In the genomic region with DNA sequence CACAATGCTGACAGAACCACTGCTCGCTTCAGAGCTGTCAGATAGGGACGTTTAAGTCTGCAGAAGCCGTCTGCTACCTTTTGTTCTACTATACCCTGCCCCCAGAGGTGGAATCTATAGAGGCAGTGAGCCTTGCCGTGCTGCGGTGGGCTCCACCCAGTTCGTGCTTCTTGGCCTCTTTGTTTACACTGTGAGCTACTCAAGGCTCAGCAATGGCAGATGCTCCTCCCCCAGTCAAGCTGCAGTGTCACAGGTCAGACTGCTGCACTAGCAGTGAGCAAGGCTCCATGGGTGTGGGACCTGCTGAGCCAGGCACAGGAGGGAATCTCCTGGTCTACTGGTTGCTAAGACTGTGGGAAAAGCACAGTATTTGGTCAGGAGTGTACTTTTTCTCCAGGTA, we compare ENCODE assay signal across 12 cellular contexts. TPM values are rescaled to one million over a fixed set of nuclear protein-coding genes. Genes with fewer than 3 reads are reported as not detected.
DNase-seq lines count a peak whose midpoint lies in the region; ATAC-seq and TF ChIP-seq lines count a peak whose summit lies in the region.
"Had no signal": no experiment of that assay in that cellular context is flagged by ENCODE, and none has a peak within 500 bp of the region (broad histone marks: within the 10 kb centered on the region; RNA-seq: fewer than 3 reads in every experiment).

No MANE protein-coding gene starts in this region.

- CTCF ChIA-PET in CD4-positive, alpha-beta memory T cell (lab: Charles Lee; ENCODE audit: partially characterized antibody): no interaction called here

- peaks cover 3% of the 10 kb centered on the region for H3K27me3 Mint-ChIP-seq in H9 (ENCODE audit: low read depth)
- no peaks in the 10 kb centered on the region for H3K27me3 Mint-ChIP-seq in CD4-positive, alpha-beta memory T cell

- no peaks in the 10 kb centered on the region for H3K79me2 ChIP-seq in H9 (ENCODE audit: insufficient read depth, low read length)

- H3K4me2 ChIP-seq in H9 (ENCODE audit: insufficient read depth, insufficient read length, low read length): no peak overlapping the region

- no peak overlapping the region for H2AFZ ChIP-seq in H9 (ENCODE audit: low read length)

- H3K14ac ChIP-seq in H9 (ENCODE audit: insufficient read depth, low read length): no peak overlapping the region

- no peak overlapping the region for H3K4me3 ChIP-seq in brain microvascular endothelial cell (ENCODE audit: low read depth, low read length)
- H3K4me3 ChIP-seq in CD4-positive, alpha-beta memory T cell (ENCODE audit: low read length in 2 of 2): no peak overlapping the region
- H3K4me3 ChIP-seq: right atrium auricular region had no signal

- no peak overlapping the region for H4K91ac ChIP-seq in H9 (ENCODE audit: insufficient read length, low read depth, low read length)

- POLR2A ChIA-PET in CD4-positive, alpha-beta memory T cell (lab: Charles Lee; ENCODE audit: partially characterized antibody): interaction anchor here (1.2 kb wide), 1 partner anchor 13 kb away, joined by 3 read pairs; no protein-coding TSS in a partner anchor

- H2BK15ac ChIP-seq in H9 (ENCODE audit: low read depth, low read length): no peak overlapping the region

- in situ Hi-C loops in brain microvascular endothelial cell (cut with HindIII; ENCODE audit: low pct_ligation_motif_present, low sequenced_read_pairs) (no loop called here), KBM-7 (cut with MboI; ENCODE audit: low pct_unique_long_range_greater_than_20kb, low sequenced_read_pairs) (no loop called here)

- DNase-seq in H9: peak; percentile 90
- peak; percentile 74 for DNase-seq in NCI-H345 (lab: John Stamatoyannopoulos, UW)
- DNase-seq in brain microvascular endothelial cell: peak; percentile 63
- DNase-seq in mucosa of gallbladder (ENCODE audit: low spot score): peak; percentile 73
- no peak for DNase-seq in NOMO-1 treated with dmso at 0.1 percent for 144 hours (lab: John Stamatoyannopoulos, UW; ENCODE audit: unreplicated experiment)
- no peak for DNase-seq in KBM-7
- no peak for DNase-seq in CD4-positive, alpha-beta memory T cell
- DNase-seq: effector CD4-positive, alpha-beta T cell; NCI-H1694; stimulated activated CD8-positive, alpha-beta memory T cell treated with anti-CD3 and anti-CD28 coated beads, Interleukin-4, amount 100 ng/mL, for 48 hours had no signal

- no peak overlapping the region for H2BK12ac ChIP-seq in H9 (ENCODE audit: insufficient read length, low read depth, low read length)

- no peak overlapping the region for H3K23ac ChIP-seq in H9 (ENCODE audit: insufficient read length, low read depth, low read length)

- no peak overlapping the region for H3K27ac ChIP-seq in H9 (ENCODE audit: insufficient read length, low read depth, low read length)
- H3K27ac ChIP-seq in brain microvascular endothelial cell: peak overlapping the region; percentile 21
- no peak overlapping the region for H3K27ac ChIP-seq in CD4-positive, alpha-beta memory T cell (ENCODE audit: low read depth, low read length)
- H3K27ac ChIP-seq: right atrium auricular region had no signal

- intact Hi-C loops in CD4-positive, alpha-beta memory T cell (cut with micrococcal nuclease): no loop called here

- no peaks in the 10 kb centered on the region for H3K36me3 ChIP-seq in brain microvascular endothelial cell (replicated peaks)
- H3K36me3 ChIP-seq in CD4-positive, alpha-beta memory T cell (ENCODE audit: insufficient read depth, low read length): no peaks in the 10 kb centered on the region
- H3K36me3 ChIP-seq: right atrium auricular region had no signal

- TF ChIP-seq CTCF in H9 (conservative IDR thresholded peaks at IDR 0.05) (peak; percentile 52; the same call in 2 of the 3 replicates), brain microvascular endothelial cell (IDR thresholded peaks at IDR 0.05; ENCODE audit: low read depth, low read length, missing control alignments) (peak; percentile 22)

- H3K56ac ChIP-seq in H9 (ENCODE audit: insufficient read length, low read depth, low read length): no peak overlapping the region

- H3K36me3 Mint-ChIP-seq in H9 (ENCODE audit: insufficient read depth in 1 of 3, low read depth in 3 of 3): no peaks in the 10 kb centered on the region; a peak in 1 of 7 replicates
- peaks cover 11 to 17% of the 10 kb centered on the region in 2 donors for H3K36me3 Mint-ChIP-seq in CD4-positive, alpha-beta memory T cell

- H3K23me2 ChIP-seq in H9 (ENCODE audit: insufficient read length, low read depth, low read length, poor library complexity, severe bottlenecking): no peaks in the 10 kb centered on the region

- H3K9me3 Mint-ChIP-seq in H9: peaks cover 0 to 5% of the 10 kb centered on the region in 2 experiments; a peak in 3 of 5 replicates
- H3K9me3 Mint-ChIP-seq in CD4-positive, alpha-beta memory T cell: peaks cover 0 to 32% (median 16%) of the 10 kb centered on the region in 8 donors

- H2AK5ac ChIP-seq in H9 (ENCODE audit: insufficient read length, low read length): no peak overlapping the region

- H2BK5ac ChIP-seq in H9 (ENCODE audit: insufficient read length, low read length): no peak overlapping the region

- no peak overlapping the region for H3K4ac ChIP-seq in H9 (ENCODE audit: low read depth, low read length)

- H3K9me3 ChIP-seq in H9 (ENCODE audit: control insufficient read depth, low read depth, low read length): no peaks in the 10 kb centered on the region
- no peaks in the 10 kb centered on the region for H3K9me3 ChIP-seq in CD4-positive, alpha-beta memory T cell (ENCODE audit: control insufficient read depth in 1 of 2, low read length in 2 of 2)
- H3K9me3 ChIP-seq: right atrium auricular region had no signal

- H3K79me1 ChIP-seq in H9 (ENCODE audit: insufficient read depth, low read depth, low read length, poor library complexity, severe bottlenecking): no peaks in the 10 kb centered on the region

- H3K4me1 ChIP-seq in H9 (ENCODE audit: insufficient read depth, low read length): no peaks in the 10 kb centered on the region
- H3K4me1 ChIP-seq in CD4-positive, alpha-beta memory T cell (ENCODE audit: insufficient read depth, low read length): no peaks in the 10 kb centered on the region

- H3K9ac ChIP-seq in H9 (ENCODE audit: extremely low read depth, insufficient read length, low read length): no peak overlapping the region

- H3K4me1 Mint-ChIP-seq in H9: peaks cover 5 to 13% of the 10 kb centered on the region in 2 experiments
- no peaks in the 10 kb centered on the region for H3K4me1 Mint-ChIP-seq in CD4-positive, alpha-beta memory T cell

- H3T11ph ChIP-seq in H9 (ENCODE audit: low read length): no peak overlapping the region

- no peak overlapping the region for H3K4me3 Mint-ChIP-seq in H9
- H3K4me3 Mint-ChIP-seq in CD4-positive, alpha-beta memory T cell: no peak overlapping the region

- H4K20me1 ChIP-seq in H9 (ENCODE audit: control insufficient read depth, insufficient read depth, insufficient read length): no peaks in the 10 kb centered on the region

- H2BK120ac ChIP-seq in H9 (ENCODE audit: low read depth, low read length, poor library complexity, severe bottlenecking): no peak overlapping the region

- no peak overlapping the region for H4K5ac ChIP-seq in H9 (ENCODE audit: insufficient read length, low read depth, low read length)

- H3K27ac Mint-ChIP-seq in H9: no peak overlapping the region
- H3K27ac Mint-ChIP-seq in CD4-positive, alpha-beta memory T cell: no peak overlapping the region

- no CpG with 5 or more reads among the region's 6 CpGs for WGBS in H9 (ENCODE audit: extremely low coverage, insufficient read length, low lambda C conversion rate)

- no peak for ATAC-seq in GM21367 (IDR thresholded peaks at IDR 0.05; ENCODE audit: unreplicated experiment)

- H3K27me3 ChIP-seq in H9 (ENCODE audit: insufficient read depth, low read length) (no peaks in the 10 kb centered on the region), brain microvascular endothelial cell (replicated peaks) (no peaks in the 10 kb centered on the region)
- no peaks in the 10 kb centered on the region for H3K27me3 ChIP-seq in CD4-positive, alpha-beta memory T cell (ENCODE audit: insufficient read depth, low read length)
- H3K27me3 ChIP-seq: right atrium auricular region had no signal

- no peak overlapping the region for H3K18ac ChIP-seq in H9 (ENCODE audit: insufficient read length, low read depth, low read length)

- H2BK20ac ChIP-seq in H9 (ENCODE audit: low read depth, low read length, poor library complexity, severe bottlenecking): no peak overlapping the region

- H4K8ac ChIP-seq in H9 (replicated peaks; ENCODE audit: insufficient read length, low read depth, low read length): no peak overlapping the region

RNA-seq across cellular contexts. Expression of a gene that starts 47.1 kb away (rescaled TPM):
- total RNA-seq in H9 (2021) (3.3 TPM in 2 replicates), mucosa of gallbladder (13.1 TPM)
- total RNA-seq in CD4-positive, alpha-beta memory T cell: 1 to 10 TPM; 1.7 to 2.0 TPM
- 1 to 10 TPM; 2.0 to 3.0 TPM for polyA plus RNA-seq in CD4-positive, alpha-beta memory T cell

RNA-seq across cellular contexts. Expression of a gene that starts 47.1 kb away (rescaled TPM):
- 28.6 and 32.6 TPM in 2 replicates for total RNA-seq in H9 (2021)
- 67.6 TPM for total RNA-seq in mucosa of gallbladder
- total RNA-seq in CD4-positive, alpha-beta memory T cell: 10 to 100 TPM; 26.4 to 27.1 TPM
- polyA plus RNA-seq in CD4-positive, alpha-beta memory T cell: 10 to 100 TPM; 13.2 to 24.4 TPM

Comparison
In these comparisons a context has a peak if more than half of its experiments do, and no peak if none do; other contexts are left out.
1. DNase-seq: peak in H9 (single experiment), NCI-H345 (single experiment), brain microvascular endothelial cell (single experiment) and mucosa of gallbladder (single experiment); none in NOMO-1 treated with dmso at 0.1 percent for 144 hours (single experiment), KBM-7 (single experiment) and CD4-positive, alpha-beta memory T cell (0 of 5).